In the genomic region with DNA sequence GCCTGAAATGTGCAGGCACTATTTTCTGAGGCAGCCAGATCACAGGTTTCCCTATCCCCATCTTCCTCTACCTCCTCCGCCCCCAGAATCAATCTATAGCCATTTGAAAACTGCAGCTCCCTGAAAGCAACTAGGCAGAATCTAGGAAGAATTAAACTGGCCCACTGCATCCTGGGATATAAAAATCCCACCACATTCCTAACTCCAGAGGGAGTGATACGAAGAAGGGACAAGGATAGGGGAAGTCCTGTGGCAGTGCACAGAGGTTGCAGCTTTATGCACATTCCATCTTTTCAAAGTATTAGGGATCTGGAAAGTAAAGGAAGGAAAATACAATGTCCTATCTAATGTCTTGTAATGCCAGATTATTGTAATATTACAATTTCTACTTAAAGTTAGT, we compare ENCODE assay signal across 1 cellular context.
TF ChIP-seq lines count a peak whose summit lies in the region.

No MANE protein-coding gene starts in this region.

TF ChIP-seq in IMR-90, 13 proteins besides CTCF, POLR2A, EP300 and RAD21:
- no peak for TF ChIP-seq USF2 (IDR thresholded peaks at IDR 0.05; ENCODE audit: low read depth, low read length)
- TF ChIP-seq, protein P1, sequence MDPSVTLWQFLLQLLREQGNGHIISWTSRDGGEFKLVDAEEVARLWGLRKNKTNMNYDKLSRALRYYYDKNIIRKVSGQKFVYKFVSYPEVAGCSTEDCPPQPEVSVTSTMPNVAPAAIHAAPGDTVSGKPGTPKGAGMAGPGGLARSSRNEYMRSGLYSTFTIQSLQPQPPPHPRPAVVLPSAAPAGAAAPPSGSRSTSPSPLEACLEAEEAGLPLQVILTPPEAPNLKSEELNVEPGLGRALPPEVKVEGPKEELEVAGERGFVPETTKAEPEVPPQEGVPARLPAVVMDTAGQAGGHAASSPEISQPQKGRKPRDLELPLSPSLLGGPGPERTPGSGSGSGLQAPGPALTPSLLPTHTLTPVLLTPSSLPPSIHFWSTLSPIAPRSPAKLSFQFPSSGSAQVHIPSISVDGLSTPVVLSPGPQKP (IDR thresholded peaks at IDR 0.05; ENCODE audit: borderline replicate concordance, low read depth, low read length), result no peak
- TF ChIP-seq MAFK (IDR thresholded peaks at IDR 0.05; ENCODE audit: low read depth, low read length), result no peak
